In the genomic region with DNA sequence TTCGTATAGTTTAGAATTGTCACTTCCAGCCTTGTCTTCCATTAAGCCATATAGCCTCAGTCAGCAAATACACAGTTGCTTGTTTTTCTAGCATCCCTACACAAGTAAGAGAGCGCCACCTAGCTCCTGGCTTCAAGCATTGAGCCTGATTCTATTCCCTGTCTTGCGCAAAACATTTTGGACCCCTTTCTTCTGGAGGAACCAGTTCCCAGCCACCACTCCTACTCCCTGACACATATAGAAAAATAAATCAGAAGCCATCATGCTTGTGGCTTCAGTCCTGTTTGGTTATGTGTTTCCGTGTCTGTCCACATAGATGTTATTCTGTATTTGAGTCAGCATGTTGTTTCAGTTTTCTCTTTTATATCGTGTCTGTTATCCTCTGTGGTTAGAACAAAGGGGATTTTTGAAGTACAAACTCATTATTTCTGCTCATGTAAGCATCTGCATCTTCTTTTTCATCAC, we compare ENCODE assay signal across 8 cellular contexts. TPM values are rescaled to one million over a fixed set of nuclear protein-coding genes. Genes with fewer than 3 reads are reported as not detected.
DNase-seq lines count a peak whose midpoint lies in the region; ATAC-seq and TF ChIP-seq lines count a peak whose summit lies in the region.

No MANE protein-coding gene starts in this region.

- peak; percentile 49 to 59 for DNase-seq in AML-193 (lab: John Stamatoyannopoulos, UW)
- DNase-seq in NCI-H146 treated with DMSO at 0.1 percent for 48 hours (lab: John Stamatoyannopoulos, UW; ENCODE audit: unreplicated experiment), result peak; percentile 5
- DNase-seq in activated CD4-positive, alpha-beta T cell treated with anti-CD3 and anti-CD28 coated beads for 1 hour, result peak; percentile 10
- peak; percentile 55 for DNase-seq in ecto neural progenitor cell (ENCODE audit: low spot score)
- peak; percentile 42 for DNase-seq in mucosa of gallbladder (ENCODE audit: low spot score)
- DNase-seq in suprapubic skin (ENCODE audit: low spot score in 2 of 2), result peak in 1 of 2 donors; percentile 59

- WGBS in suprapubic skin, result 41% methylated on average over 5 of the region's 5 CpGs

- no peaks in the 10 kb centered on the region for H3K4me1 ChIP-seq in suprapubic skin

- TF ChIP-seq POLR2A in suprapubic skin (IDR thresholded peaks at IDR 0.05), result no peak

- H3K27ac ChIP-seq in suprapubic skin, result no peak overlapping the region

- ATAC-seq in GM18508 (IDR thresholded peaks at IDR 0.05; ENCODE audit: insufficient read depth, unreplicated experiment) (peak; percentile 99), HG02884 (IDR thresholded peaks at IDR 0.05; ENCODE audit: unreplicated experiment) (peak; percentile 96)

- no peaks in the 10 kb centered on the region for H3K27me3 ChIP-seq in suprapubic skin

- H3K4me3 ChIP-seq in suprapubic skin, result no peak overlapping the region

- H3K9me3 ChIP-seq in suprapubic skin, result no peaks in the 10 kb centered on the region

- peak; percentile 11 to 53 for TF ChIP-seq CTCF in suprapubic skin (IDR thresholded peaks at IDR 0.05)

- TF ChIP-seq EP300 in suprapubic skin (IDR thresholded peaks at IDR 0.05), result no peak

- peaks cover 6% of the 10 kb centered on the region for H3K36me3 ChIP-seq in suprapubic skin

RNA-seq across cellular contexts. Expression of a gene that starts 59.9 kb away (rescaled TPM):
- 29.1 TPM for total RNA-seq in mucosa of gallbladder
- 10 to 100 TPM in 1 of 4 donors, 1 to 10 TPM in 3; 6.2 to 10.1 (median 8.8) TPM for total RNA-seq in suprapubic skin
